Comparison of ENCODE assay signal across 9 cellular contexts in the genomic region with DNA sequence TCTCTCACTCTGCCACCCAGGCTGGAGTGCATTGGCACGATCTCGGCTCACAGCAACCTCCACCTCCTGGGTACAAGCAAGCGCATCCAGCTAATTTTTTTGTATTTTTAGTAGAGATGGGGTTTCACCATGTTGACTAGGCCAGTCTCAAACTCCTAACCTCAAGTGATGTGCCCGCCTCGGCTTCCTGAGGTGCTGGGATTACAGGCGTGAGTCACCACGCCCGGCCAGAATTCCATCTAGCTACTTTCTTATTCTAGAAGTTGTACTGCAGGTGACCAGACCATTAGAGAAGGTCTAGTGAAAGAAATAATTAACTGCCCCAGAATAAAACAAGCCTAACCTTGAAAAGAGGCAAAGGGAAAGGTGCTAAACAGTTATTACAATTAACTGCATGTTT. TPM values are rescaled to one million over a fixed set of nuclear protein-coding genes. Genes with fewer than 3 reads are reported as not detected.
DNase-seq lines count a peak whose midpoint lies in the region; ATAC-seq, FAIRE-seq and TF ChIP-seq lines count a peak whose summit lies in the region.
"Had no signal": no experiment of that assay in that cellular context is flagged by ENCODE, and none has a peak within 500 bp of the region (broad histone marks: within the 10 kb centered on the region; RNA-seq: fewer than 3 reads in every experiment).

No MANE protein-coding gene starts in this region.

- TF ChIP-seq CTCF in GM06990 (IDR thresholded peaks at IDR 0.05; ENCODE audit: insufficient read depth, low read length, poor library complexity, severe bottlenecking) = no peak
- no peak for TF ChIP-seq CTCF in colonic mucosa (IDR thresholded peaks at IDR 0.05)
- TF ChIP-seq CTCF in osteoblast (IDR thresholded peaks at IDR 0.05; ENCODE audit: extremely low read depth, low read depth, low read length) = no peak

- H3K9me3 ChIP-seq in colonic mucosa (no peaks in the 10 kb centered on the region), osteoblast (ENCODE audit: low read depth, low read length) (no peaks in the 10 kb centered on the region)
- H3K9me3 ChIP-seq: left lung had no signal

- intact Hi-C loops in colonic mucosa (cut with DNase I) = no loop called here

- H3K36me3 ChIP-seq in GM06990 (ENCODE audit: control insufficient read depth, insufficient read depth, low read length) (no peaks in the 10 kb centered on the region), colonic mucosa (no peaks in the 10 kb centered on the region), osteoblast (ENCODE audit: insufficient read depth, low read length) (no peaks in the 10 kb centered on the region)

- H3K4me1 ChIP-seq in colonic mucosa = no peaks in the 10 kb centered on the region
- H3K4me1 ChIP-seq in osteoblast (ENCODE audit: insufficient read depth, low read length) = peaks cover 3% of the 10 kb centered on the region

- H4K20me1 ChIP-seq in osteoblast (ENCODE audit: insufficient read depth, low read length) = no peaks in the 10 kb centered on the region

- no peak for FAIRE-seq in urothelium cell line (lab: Jason Lieb, UNC)

- no peak overlapping the region for H2AFZ ChIP-seq in osteoblast (ENCODE audit: low read length)

- peak overlapping the region; percentile 98 for H3K4me2 ChIP-seq in osteoblast (ENCODE audit: insufficient read depth, low read length)

- no peak for DNase-seq in GM06990 (ENCODE audit: extremely low read depth, insufficient read length)
- DNase-seq in NCI-H226 = peak; percentile 8
- peak; percentile 54 for DNase-seq in colonic mucosa
- DNase-seq in osteoblast (ENCODE audit: insufficient read length, low spot score, missing footprints) = no peak
- DNase-seq in occipital lobe (lab: John Stamatoyannopoulos, UW) = no peak
- no peak for DNase-seq in urothelium cell line (ENCODE audit: low spot score)
- no peak for DNase-seq in NCI-H1694 treated with DMSO at 0.1 percent for 48 hours (lab: John Stamatoyannopoulos, UW)

- no peak overlapping the region for H3K27ac ChIP-seq in colonic mucosa
- no peak overlapping the region for H3K27ac ChIP-seq in osteoblast (ENCODE audit: low read depth, low read length)
- H3K27ac ChIP-seq: left lung had no signal

- peak overlapping the region in 1 of 2 donors; percentile 26 for H3K9ac ChIP-seq in colonic mucosa (ENCODE audit: low read depth in 2 of 2, low read length in 2 of 2)

- H3K27me3 ChIP-seq in GM06990 (replicated peaks; ENCODE audit: control insufficient read depth, insufficient read depth, low read length) (no peaks in the 10 kb centered on the region), colonic mucosa (no peaks in the 10 kb centered on the region), osteoblast (ENCODE audit: insufficient read depth, low read length) (no peaks in the 10 kb centered on the region)
- H3K27me3 ChIP-seq: left lung had no signal

- H3K4me3 ChIP-seq in GM06990 (replicated peaks; ENCODE audit: low read depth, low read length) (peak overlapping the region; percentile 95), colonic mucosa (peak overlapping the region; percentile 78), osteoblast (ENCODE audit: insufficient read depth, low read length) (no peak overlapping the region)

- H3K79me2 ChIP-seq in osteoblast (ENCODE audit: insufficient read depth, low read length) = peaks cover 31% of the 10 kb centered on the region

- ATAC-seq in GM21423 (IDR thresholded peaks at IDR 0.05; ENCODE audit: unreplicated experiment) = no peak
- ATAC-seq: left lung had no signal

RNA-seq across cellular contexts. Expression of a gene that starts 2.2 kb away (rescaled TPM):
- total RNA-seq in colonic mucosa (10 to 100 TPM; 55.5 to 77.7 TPM), osteoblast (63.6 and 67.3 TPM in 2 replicates), occipital lobe (25.3 TPM)

Comparison
In these comparisons a context has a peak if more than half of its experiments do, and no peak if none do; other contexts are left out.
1. DNase-seq: peak in NCI-H226 (single experiment) and colonic mucosa (single experiment); none in GM06990 (single experiment), osteoblast (single experiment), occipital lobe (single experiment), urothelium cell line (single experiment) and NCI-H1694 treated with DMSO at 0.1 percent for 48 hours (single experiment).